Comparison of ENCODE assay signal across 32 cellular contexts in the genomic region with DNA sequence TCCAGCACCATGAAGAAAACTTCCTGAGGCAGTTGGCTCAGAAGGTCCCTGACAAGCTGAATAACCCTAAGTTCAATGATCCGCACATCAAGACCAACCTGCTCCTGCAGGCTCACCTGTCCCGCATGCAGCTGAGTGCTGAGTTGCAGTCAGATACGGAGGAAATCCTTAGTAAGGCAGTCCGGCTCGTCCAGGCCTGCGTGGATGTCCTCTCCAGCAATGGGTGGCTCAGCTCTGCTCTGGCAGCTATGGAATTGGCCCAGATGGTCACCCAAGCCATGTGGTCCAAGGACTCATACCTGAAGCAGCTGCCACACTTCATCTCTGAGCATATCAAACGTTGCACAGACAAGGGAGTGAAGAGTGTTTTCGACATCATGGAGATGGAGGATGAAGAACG.
"Had no signal": no experiment of that assay in that cellular context is flagged by ENCODE, and none has a peak within 500 bp of the region (broad histone marks: within the 10 kb centered on the region; RNA-seq: fewer than 3 reads in every experiment).

No MANE protein-coding gene starts in this region.

- H3K4me1 ChIP-seq: Peyer's patch, SJSA1 had no signal

- H3K4me1 Mint-ChIP-seq: activated CD4-positive, alpha-beta T cell treated with anti-CD3 and anti-CD28 coated beads for 36 hours; activated CD4-positive, alpha-beta T cell treated with anti-CD3 and anti-CD28 coated beads, Interleukin-2, amount 10 ng/mL, durations not matched to agents 7 days and 5 days; activated naive CD4-positive, alpha-beta T cell treated with anti-CD3 and anti-CD28 coated beads, Interleukin-2, amount 10 ng/mL, durations not matched to agents 7 days and 5 days; activated naive CD8-positive, alpha-beta T cell treated with anti-CD3 and anti-CD28 coated beads, Interleukin-2, amount 50 U/mL, for 24 hours; WTC11 had no signal

- H3K27ac ChIP-seq: Peyer's patch, SJSA1 had no signal

- H3K4me3 Mint-ChIP-seq: activated CD4-positive, alpha-beta T cell treated with anti-CD3 and anti-CD28 coated beads for 36 hours; activated CD4-positive, alpha-beta T cell treated with anti-CD3 and anti-CD28 coated beads, Interleukin-2, amount 10 ng/mL, durations not matched to agents 7 days and 5 days; activated naive CD4-positive, alpha-beta T cell treated with anti-CD3 and anti-CD28 coated beads, Interleukin-2, amount 10 ng/mL, durations not matched to agents 7 days and 5 days; activated naive CD8-positive, alpha-beta T cell; activated naive CD8-positive, alpha-beta T cell treated with anti-CD3 and anti-CD28 coated beads, Interleukin-2, amount 50 U/mL, for 24 hours; brain; T-helper 1 cell treated with Interleukin-12 subunit alpha and Interleukin-12 subunit beta and Interleukin-4 antibody, amounts not matched to agents 30 μg/mL and 1 μg/mL, for 36 hours; T-helper 2 cell treated with Interferon-gamma antibody and Interleukin-4, amounts not matched to agents 5 μg/mL and 100 μg/mL, for 36 hours; WTC11 had no signal

- H3K9me3 ChIP-seq: MG63, Peyer's patch, SJSA1, SK-N-SH had no signal

- H3K27me3 ChIP-seq: MG63, Peyer's patch, SJSA1 had no signal

- H3K4me3 ChIP-seq: MG63, Peyer's patch, SJSA1 had no signal

- ATAC-seq: activated CD4-positive, alpha-beta T cell treated with anti-CD3 and anti-CD28 coated beads for 36 hours; activated CD4-positive, CD25-positive, alpha-beta regulatory T cell treated with anti-CD3 and anti-CD28 coated beads, Interleukin-2, amount 50 U/mL, for 24 hours; activated naive CD8-positive, alpha-beta T cell treated with anti-CD3 and anti-CD28 coated beads, Interleukin-2, amount 50 U/mL, for 24 hours; WTC11 had no signal

- DNase-seq: activated CD4-positive, alpha-beta T cell treated with anti-CD3 and anti-CD28 coated beads for 36 hours; activated CD4-positive, alpha-beta T cell treated with anti-CD3 and anti-CD28 coated beads, Interleukin-2, amount 10 ng/mL, durations not matched to agents 7 days and 5 days; activated CD4-positive, alpha-beta T cell treated with anti-CD3 and anti-CD28 coated beads, Interleukin-2, amount 50 U/mL, for 48 hours; activated effector memory CD4-positive, alpha-beta T cell treated with Interleukin-2 at 50 U/mL for 16 hours; activated naive CD4-positive, alpha-beta T cell treated with anti-CD3 and anti-CD28 coated beads, Interleukin-2, amount 10 ng/mL, durations not matched to agents 7 days and 5 days; activated naive CD8-positive, alpha-beta T cell treated with anti-CD3 and anti-CD28 coated beads, Interleukin-2, amount 50 U/mL, for 24 hours; activated T-cell treated with anti-CD3 and anti-CD28 coated beads, Interleukin-2, amount 50 U/mL, for 48 hours; anterior cingulate cortex; central memory CD4-positive, alpha-beta T cell; Kasumi-1; KG1; MG63; NCI-H1048; NCI-H1105 treated with DMSO at 0.1 percent for 48 hours; NCI-H1436; NCI-H1694; NCI-H1930; NCI-H2081 treated with DMSO at 0.1 percent for 48 hours; NCI-H226; NCI-H446 treated with DMSO at 0.1 percent for 48 hours; NCI-H524; Peyer's patch; RPMI8226; SHP77 treated with DMSO at 0.1 percent for 48 hours; SK-N-SH had no signal

- H3K9me3 Mint-ChIP-seq: activated CD4-positive, alpha-beta T cell treated with anti-CD3 and anti-CD28 coated beads, Interleukin-2, amount 10 ng/mL, durations not matched to agents 7 days and 5 days; activated naive CD4-positive, alpha-beta T cell treated with anti-CD3 and anti-CD28 coated beads, Interleukin-2, amount 10 ng/mL, durations not matched to agents 7 days and 5 days; activated naive CD8-positive, alpha-beta T cell treated with anti-CD3 and anti-CD28 coated beads, Interleukin-2, amount 50 U/mL, for 24 hours; brain; T-helper 1 cell treated with Interleukin-12 subunit alpha and Interleukin-12 subunit beta and Interleukin-4 antibody, amounts not matched to agents 30 μg/mL and 1 μg/mL, for 36 hours; T-helper 2 cell treated with Interferon-gamma antibody and Interleukin-4, amounts not matched to agents 5 μg/mL and 100 μg/mL, for 36 hours; WTC11 had no signal

- H3K27me3 Mint-ChIP-seq: activated CD4-positive, alpha-beta T cell treated with anti-CD3 and anti-CD28 coated beads for 36 hours; activated CD4-positive, alpha-beta T cell treated with anti-CD3 and anti-CD28 coated beads, Interleukin-2, amount 10 ng/mL, durations not matched to agents 7 days and 5 days; activated naive CD4-positive, alpha-beta T cell treated with anti-CD3 and anti-CD28 coated beads, Interleukin-2, amount 10 ng/mL, durations not matched to agents 7 days and 5 days; activated naive CD8-positive, alpha-beta T cell; activated naive CD8-positive, alpha-beta T cell treated with anti-CD3 and anti-CD28 coated beads, Interleukin-2, amount 50 U/mL, for 24 hours; brain had no signal

- H3K27ac Mint-ChIP-seq: activated CD4-positive, alpha-beta T cell treated with anti-CD3 and anti-CD28 coated beads for 36 hours; activated CD4-positive, alpha-beta T cell treated with anti-CD3 and anti-CD28 coated beads, Interleukin-2, amount 10 ng/mL, durations not matched to agents 7 days and 5 days; activated naive CD4-positive, alpha-beta T cell treated with anti-CD3 and anti-CD28 coated beads, Interleukin-2, amount 10 ng/mL, durations not matched to agents 7 days and 5 days; activated naive CD8-positive, alpha-beta T cell; activated naive CD8-positive, alpha-beta T cell treated with anti-CD3 and anti-CD28 coated beads, Interleukin-2, amount 50 U/mL, for 24 hours; brain; T-helper 1 cell treated with Interleukin-12 subunit alpha and Interleukin-12 subunit beta and Interleukin-4 antibody, amounts not matched to agents 30 μg/mL and 1 μg/mL, for 36 hours; T-helper 2 cell treated with Interferon-gamma antibody and Interleukin-4, amounts not matched to agents 5 μg/mL and 100 μg/mL, for 36 hours; WTC11 had no signal
